26 cellular contexts compared by ENCODE assay signal in genomic region chr20:19361801-19362200, GRCh38.
DNase-seq lines count a peak whose midpoint lies in the region; ATAC-seq, FAIRE-seq and TF ChIP-seq lines count a peak whose summit lies in the region.
"Had no signal": no experiment of that assay in that cellular context is flagged by ENCODE, and none has a peak within 500 bp of the region (broad histone marks: within the 10 kb centered on the region; RNA-seq: fewer than 3 reads in every experiment).

No MANE protein-coding gene starts in this region.

- no TSS peak for BruUV-seq in HepG2 (replicated peaks; lab: Mats Ljungman, UMichigan)

- intact Hi-C loops in HepG2 (cut with micrococcal nuclease; ENCODE audit: unreplicated experiment) (no loop called here), thyroid gland (cut with DNase I) (no loop called here)

- H3K27me3 ChIP-seq in liver (ENCODE audit: control insufficient read depth in 4 of 4, insufficient read depth in 4 of 4, low read length in 3 of 4) (peaks cover 0 to 2% (median 0%) of the 10 kb centered on the region in 4 donors), HepG2 (ENCODE audit: control insufficient read depth in 1 of 2, insufficient read depth in 2 of 2, low read length in 2 of 2) (peaks cover 0 to 3% of the 10 kb centered on the region in 2 experiments; a peak in 1 of 5 replicates), thyroid gland (no peaks in the 10 kb centered on the region)
- H3K27me3 ChIP-seq: BE2C, BLaER1 had no signal

- CTCF ChIA-PET in HepG2 (lab: Yijun Ruan, JAX; ENCODE audit: low intra/inter-chr PET ratio, low total read pairs): no interaction called here

- H3K27ac ChIP-seq in liver (ENCODE audit: low read depth in 1 of 2, low read length in 2 of 2) (no peak overlapping the region), HepG2 (ENCODE audit: extremely low read length, insufficient read depth, low read length) (no peak overlapping the region), thyroid gland (no peak overlapping the region)
- H3K27ac ChIP-seq: BLaER1 had no signal

- TF ChIP-seq EP300 in HepG2 (IDR thresholded peaks at IDR 0.05; ENCODE audit: low read depth in 2 of 2, low read length in 2 of 2): no peak
- TF ChIP-seq EP300 in HepG2 (CRISPR knock-in tag; IDR thresholded peaks at IDR 0.05; ENCODE audit: borderline replicate concordance): no peak

- in situ Hi-C loops in HepG2 (cut with HindIII; ENCODE audit: extremely low pct_ligation_motif_present, low pct_unique_long_range_greater_than_20kb): no loop called here

- H3K4me1 ChIP-seq in liver (ENCODE audit: control insufficient read depth in 4 of 4, insufficient read depth in 4 of 4, low read length in 3 of 4): no peaks in the 10 kb centered on the region
- H3K4me1 ChIP-seq in HepG2 (ENCODE audit: insufficient read depth, low read length): no peaks in the 10 kb centered on the region
- peaks cover 11 to 21% of the 10 kb centered on the region in 2 donors for H3K4me1 ChIP-seq in thyroid gland
- H3K4me1 ChIP-seq: BE2C, BLaER1 had no signal

- H3K36me3 ChIP-seq in liver (ENCODE audit: control insufficient read depth in 4 of 4, insufficient read depth in 3 of 4, low read depth in 1 of 4, low read length in 3 of 4) (no peaks in the 10 kb centered on the region), HepG2 (replicated peaks in 1 of 2; ENCODE audit: control insufficient read depth in 1 of 2, insufficient read depth in 2 of 2, low read length in 2 of 2) (no peaks in the 10 kb centered on the region), thyroid gland (no peaks in the 10 kb centered on the region)
- H3K36me3 ChIP-seq: BE2C, BLaER1 had no signal

- WGBS in liver: 80% methylated on average over 4 of the region's 4 CpGs
- WGBS in HepG2 (ENCODE audit: low lambda C conversion rate): 4% methylated on average over 4 of the region's 4 CpGs
- 66 to 67% methylated on average over 4 of the region's 4 CpGs for whole genome bisulfite sequencing in thyroid gland, 2 donors

- no peak overlapping the region for H3K9ac ChIP-seq in liver (ENCODE audit: low read depth in 1 of 2, low read length in 2 of 2)
- no peak overlapping the region for H3K9ac ChIP-seq in HepG2 (ENCODE audit: insufficient read depth, low read depth, low read length)
- H3K9ac ChIP-seq: BLaER1 had no signal

- no peaks in the 10 kb centered on the region for H3K79me2 ChIP-seq in HepG2 (ENCODE audit: insufficient read depth, low read length)

- no peak overlapping the region for H3K4me2 ChIP-seq in HepG2 (ENCODE audit: low read depth, low read length)
- H3K4me2 ChIP-seq: BLaER1 had no signal

- TF ChIP-seq POLR2A in HepG2 (IDR thresholded peaks at IDR 0.05; ENCODE audit: insufficient read depth in 1 of 2, low read depth in 2 of 2, low read length in 2 of 2) (no peak), thyroid gland (IDR thresholded peaks at IDR 0.05) (no peak)

- TF ChIP-seq RAD21 in liver (IDR thresholded peaks at IDR 0.05) (peak; percentile 42 to 48), HepG2 (CRISPR knock-in tag; IDR thresholded peaks at IDR 0.05) (no peak)

- no peaks in the 10 kb centered on the region for H4K20me1 ChIP-seq in HepG2 (ENCODE audit: insufficient read depth, low read length)
- H4K20me1 ChIP-seq: BLaER1 had no signal

- H3K9me3 ChIP-seq in liver (ENCODE audit: control insufficient read depth in 4 of 4, low read length in 3 of 4): no peaks in the 10 kb centered on the region
- no peaks in the 10 kb centered on the region for H3K9me3 ChIP-seq in HepG2 (ENCODE audit: low read length)
- no peaks in the 10 kb centered on the region for H3K9me3 ChIP-seq in thyroid gland
- H3K9me3 ChIP-seq: BE2C, BLaER1 had no signal

- no peak for FAIRE-seq in HepG2 (lab: Jason Lieb, UNC)
- FAIRE-seq in endometrium (lab: Jason Lieb, UNC): peak; percentile 90
- FAIRE-seq: A204.1, G401.6, GM12891, GM19239 had no signal

- POLR2A ChIA-PET in HepG2 (lab: Yijun Ruan, JAX): no interaction called here

- TF ChIP-seq CTCF in liver (IDR thresholded peaks at IDR 0.05; ENCODE audit: low read depth, low read length, missing input control): no peak
- no peak for TF ChIP-seq CTCF in HepG2 (CRISPR knock-in tag; IDR thresholded peaks at IDR 0.05)
- TF ChIP-seq CTCF in thyroid gland (IDR thresholded peaks at IDR 0.05): peak in 4 of 6 experiments; percentile 7 to 50 (median 38)

- ATAC-seq in HepG2 (no peak), GM19397 (IDR thresholded peaks at IDR 0.05; ENCODE audit: unreplicated experiment) (no peak)

- DNase-seq in HepG2 (ENCODE audit: low spot score) (no peak), RPMI7951 (ENCODE audit: low read depth) (peak; percentile 51), thyroid gland (peak in 1 of 2 donors; percentile 14), NCI-H146 treated with DMSO at 0.1 percent for 48 hours (lab: John Stamatoyannopoulos, UW; ENCODE audit: unreplicated experiment) (no peak), NOMO-1 treated with dmso at 0.1 percent for 144 hours (lab: John Stamatoyannopoulos, UW; ENCODE audit: unreplicated experiment) (no peak)
- DNase-seq: 8988T; ACHN; BE2C; C1 segment of cervical spinal cord; CD4-positive, alpha-beta memory T cell; CD4-positive, CD25-positive, alpha-beta regulatory T cell; CD8-positive, alpha-beta memory T cell; COR-L47; DMS 273 treated with DMSO at 0.1 percent for 48 hours; DMS153; DMS53; DND-41; GF-D8 had no signal

- H3K4me3 ChIP-seq in liver (ENCODE audit: low read depth in 1 of 3, low read length in 3 of 3) (no peak overlapping the region), HepG2 (replicated peaks in 1 of 3; ENCODE audit: insufficient read depth in 1 of 3, low read depth in 2 of 3, low read length in 3 of 3) (no peak overlapping the region), thyroid gland (replicated peaks in 1 of 3) (no peak overlapping the region)
- H3K4me3 ChIP-seq: BLaER1 had no signal

- no peak overlapping the region for H2AFZ ChIP-seq in HepG2 (ENCODE audit: low read length)

TF ChIP-seq in liver, 16 proteins besides CTCF, POLR2A, EP300 and RAD21:
- TF ChIP-seq RXRA (IDR thresholded peaks at IDR 0.05) (peak in 1 of 2 donors; percentile 24), HNF4A (conservative IDR thresholded peaks at IDR 0.05) (no peak), REST (IDR thresholded peaks at IDR 0.05) (peak; percentile 17)
TF ChIP-seq in liver: peak in this region for 2.

TF ChIP-seq in HepG2, 621 proteins besides CTCF, POLR2A, EP300 and RAD21:
- TF ChIP-seq TARDBP (CRISPR knock-in tag; IDR thresholded peaks at IDR 0.05) (no peak), ZSCAN29 (CRISPR knock-in tag; conservative IDR thresholded peaks at IDR 0.05) (no peak), MIXL1 (CRISPR knock-in tag; IDR thresholded peaks at IDR 0.05) (no peak), PBX2 (CRISPR knock-in tag; IDR thresholded peaks at IDR 0.05) (no peak), PLSCR1 (CRISPR knock-in tag; IDR thresholded peaks at IDR 0.05; ENCODE audit: borderline replicate concordance) (no peak), ARNT2 (CRISPR knock-in tag; IDR thresholded peaks at IDR 0.05; ENCODE audit: low read depth) (no peak), SNAPC5 (CRISPR knock-in tag; IDR thresholded peaks at IDR 0.05; ENCODE audit: borderline replicate concordance) (no peak), ZNF326 (CRISPR knock-in tag; IDR thresholded peaks at IDR 0.05; ENCODE audit: borderline replicate concordance) (no peak), GATAD1 (CRISPR knock-in tag; IDR thresholded peaks at IDR 0.05) (no peak), GMEB1 (CRISPR knock-in tag; IDR thresholded peaks at IDR 0.05; ENCODE audit: borderline replicate concordance) (no peak)
TF ChIP-seq in HepG2: peak in this region for 0.

Comparison
In these comparisons a context has a peak if more than half of its experiments do, and no peak if none do; other contexts are left out.
1. CTCF ChIP-seq: peak in thyroid gland (4 of 6); none in liver (single experiment) and HepG2 (single experiment).